Comparison of ENCODE assay signal across 8 cellular contexts in the genomic region with DNA sequence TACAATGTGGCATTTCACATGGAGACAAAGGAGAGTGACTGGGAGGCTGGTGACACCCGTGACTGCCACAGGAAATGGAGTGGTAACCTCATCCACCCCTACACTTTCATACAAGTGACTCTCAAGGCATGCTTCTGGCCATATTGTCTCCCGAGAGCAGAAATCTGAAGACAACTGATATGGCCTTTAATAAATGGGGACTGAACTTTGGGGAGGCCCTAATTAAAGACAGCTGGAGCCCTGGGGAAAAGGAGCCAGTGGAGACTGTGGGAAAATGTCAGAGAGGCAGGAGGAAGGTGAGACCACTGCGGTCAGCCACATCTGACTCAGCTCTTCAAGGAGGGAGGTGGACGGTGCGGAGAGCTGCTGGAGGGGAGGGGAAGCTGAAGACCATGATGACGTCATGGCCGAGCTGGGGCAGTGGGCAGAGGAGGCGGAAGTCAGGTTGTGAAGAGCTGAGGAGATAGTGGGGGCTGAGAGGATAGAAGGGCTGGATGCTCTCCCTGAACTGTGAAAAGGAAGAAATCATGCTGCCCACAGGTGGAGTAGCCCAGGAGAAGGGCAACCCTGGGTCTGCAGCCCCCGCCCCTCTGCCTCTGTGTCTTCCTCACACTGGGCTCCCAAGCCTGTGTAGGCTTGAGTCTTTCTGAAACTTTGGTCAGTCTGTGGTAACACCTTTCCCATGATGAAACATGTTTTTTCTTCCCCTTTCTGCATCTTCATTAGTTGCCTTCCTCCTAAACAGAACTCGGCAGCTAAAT. TPM values are rescaled to one million over a fixed set of nuclear protein-coding genes. Genes with fewer than 3 reads are reported as not detected.
A peak's percentile ranks its signal among the peaks of the same experiment; 100 is the strongest.
DNase-seq lines count a peak whose midpoint lies in the region; ATAC-seq and TF ChIP-seq lines count a peak whose summit lies in the region.

No MANE protein-coding gene starts in this region.

- peak overlapping the region; percentile 36 for H3K4me3 Mint-ChIP-seq in activated B cell treated with CpG ODN at 0.5 μM for 24 hours

- no peaks in the 10 kb centered on the region for H3K27me3 ChIP-seq in tibial nerve

- H3K36me3 ChIP-seq in mucosa of descending colon (ENCODE audit: low read depth), result no peaks in the 10 kb centered on the region
- H3K36me3 ChIP-seq in tibial nerve, result no peaks in the 10 kb centered on the region

- POLR2A ChIA-PET in activated B cell treated with CpG ODN at 0.5 μM for 24 hours (lab: Charles Lee), result interaction anchor here (1.2 to 8.2 kb wide), 3 partner anchors 11 to 132 kb away, joined by 4 to 57 read pairs (median 19); a partner anchor contains a TSS

- TF ChIP-seq POLR2A in tibial nerve (IDR thresholded peaks at IDR 0.05), result no peak

- H3K4me1 ChIP-seq in mucosa of descending colon (ENCODE audit: low read depth), result no peaks in the 10 kb centered on the region
- peaks cover 0 to 23% (median 11%) of the 10 kb centered on the region in 4 donors for H3K4me1 ChIP-seq in tibial nerve

- DNase-seq in GM10266 (ENCODE audit: extremely low spot score), result peak; percentile 56
- no peak for DNase-seq in activated B cell treated with CpG ODN at 0.5 μM for 24 hours
- peak in 1 of 3 donors; percentile 72 for DNase-seq in mucosa of descending colon
- no peak for DNase-seq in COLO668 (lab: John Stamatoyannopoulos, UW; ENCODE audit: unreplicated experiment)
- DNase-seq in tibial nerve (ENCODE audit: low spot score in 2 of 2), result no peak
- no peak for DNase-seq in GM19240 (ENCODE audit: insufficient read length, low spot score)
- no peak for DNase-seq in NCI-H226

- CTCF ChIA-PET in activated B cell treated with CpG ODN at 0.5 μM for 24 hours (lab: Charles Lee), result no interaction called here

- H3K27ac ChIP-seq in tibial nerve, result peak overlapping the region in 2 of 4 donors; percentile 53 to 60

- ATAC-seq in HG03060 (IDR thresholded peaks at IDR 0.05; ENCODE audit: low read depth, unreplicated experiment) (peak; percentile 35), activated B cell treated with CpG ODN at 0.5 μM for 24 hours (ENCODE audit: low read depth) (peak; percentile 46), mucosa of descending colon (peak; percentile 17)

- no peak overlapping the region for H3K4me3 ChIP-seq in mucosa of descending colon
- no peak overlapping the region for H3K4me3 ChIP-seq in tibial nerve

- no peaks in the 10 kb centered on the region for H3K9me3 Mint-ChIP-seq in activated B cell treated with CpG ODN at 0.5 μM for 24 hours

- WGBS in tibial nerve, 2 donors, result 46 to 58% methylated on average over 10 of the region's 10 CpGs

- H3K36me3 Mint-ChIP-seq in activated B cell treated with CpG ODN at 0.5 μM for 24 hours (ENCODE audit: low read depth), result no peaks in the 10 kb centered on the region

- H3K4me1 Mint-ChIP-seq in activated B cell treated with CpG ODN at 0.5 μM for 24 hours, result peaks cover 50% of the 10 kb centered on the region

- no peak for TF ChIP-seq EP300 in tibial nerve (IDR thresholded peaks at IDR 0.05)

- H3K9me3 ChIP-seq in mucosa of descending colon (no peaks in the 10 kb centered on the region), tibial nerve (no peaks in the 10 kb centered on the region)

- intact Hi-C loops in activated B cell treated with CpG ODN at 0.5 μM for 24 hours (cut with micrococcal nuclease), result no loop called here
- intact Hi-C loops in mucosa of descending colon (cut with DNase I, micrococcal nuclease), result no loop called here

- H3K27ac Mint-ChIP-seq in activated B cell treated with CpG ODN at 0.5 μM for 24 hours, result peak overlapping the region; percentile 79

- TF ChIP-seq CTCF in GM10266 (IDR thresholded peaks at IDR 0.05; ENCODE audit: control insufficient read depth, insufficient read depth, low read depth, missing control alignments) (no peak), activated B cell treated with CpG ODN at 0.5 μM for 24 hours (IDR thresholded peaks at IDR 0.05) (no peak), mucosa of descending colon (IDR thresholded peaks at IDR 0.05) (no peak), tibial nerve (IDR thresholded peaks at IDR 0.05) (no peak)

- no peaks in the 10 kb centered on the region for H3K27me3 Mint-ChIP-seq in activated B cell treated with CpG ODN at 0.5 μM for 24 hours

RNA-seq across cellular contexts. Expression of a gene that starts 14.0 kb away (rescaled TPM):
- total RNA-seq in activated B cell treated with CpG ODN at 0.5 μM for 24 hours, result 101 TPM in 2 replicates
- 1 to 10 TPM; 2.0 to 8.9 (median 8.3) TPM for total RNA-seq in mucosa of descending colon
- 10 to 100 TPM in 3 of 4 donors, 1 to 10 TPM in 1; 9.6 to 21.0 (median 17.1) TPM for total RNA-seq in tibial nerve

RNA-seq across cellular contexts. Expression of a gene that starts 31.4 kb away (rescaled TPM):
- total RNA-seq in activated B cell treated with CpG ODN at 0.5 μM for 24 hours (193 and 224 TPM in 2 replicates), mucosa of descending colon (100 to 1,000 TPM; 101 to 158 (median 123) TPM), tibial nerve (100 to 1,000 TPM in 1 of 4 donors, 10 to 100 TPM in 3; 71.8 to 102 (median 78.7) TPM)

RNA-seq across cellular contexts. Expression of a gene that starts 48.9 kb away (rescaled TPM):
- not detected in 2 replicates for total RNA-seq in activated B cell treated with CpG ODN at 0.5 μM for 24 hours
- under 1 TPM in 1 of 3 donors, not detected in 2; 0.55 TPM for total RNA-seq in mucosa of descending colon
- total RNA-seq in tibial nerve, result not detected
